23 cellular contexts compared by ENCODE assay signal in the genomic region with DNA sequence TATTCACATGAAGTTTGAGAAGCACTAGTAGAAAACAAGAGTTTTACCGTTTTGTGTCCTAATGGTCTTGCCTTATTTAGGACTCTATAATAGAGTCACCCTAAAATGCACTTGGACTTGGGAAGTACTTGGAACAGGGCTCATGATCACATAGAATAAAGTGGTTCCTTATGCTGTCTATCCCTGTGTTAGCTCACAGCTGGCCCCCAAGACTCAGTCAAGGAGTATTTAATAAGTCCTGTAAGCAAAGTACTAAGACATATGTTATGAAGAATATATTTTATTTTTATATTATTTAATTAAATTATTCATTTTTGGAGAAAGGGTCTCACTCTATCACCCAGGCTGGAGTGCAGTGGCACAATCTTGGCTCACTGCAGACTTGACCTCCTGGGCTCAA.
"Had no signal": no experiment of that assay in that cellular context is flagged by ENCODE, and none has a peak within 500 bp of the region (broad histone marks: within the 10 kb centered on the region; RNA-seq: fewer than 3 reads in every experiment).

No MANE protein-coding gene starts in this region.

- H3K27me3 ChIP-seq: colonic mucosa, dorsolateral prefrontal cortex, esophagus muscularis mucosa, esophagus squamous epithelium, foreskin keratinocyte, gastrocnemius medialis, heart left ventricle, heart right ventricle had no signal

- DNase-seq: colonic mucosa; cortex of kidney; dermis blood vessel endothelial cell; dorsolateral prefrontal cortex; effector CD4-positive, alpha-beta T cell; effector CD8-positive, alpha-beta T cell; effector memory CD4-positive, alpha-beta T cell; effector memory CD8-positive, alpha-beta T cell; endodermal cell; erythroblast; esophagus squamous epithelium; foreskin fibroblast; foreskin keratinocyte; foreskin melanocyte; gastrocnemius medialis; glutamatergic neuron; head of caudate nucleus; heart left ventricle; heart right ventricle had no signal

- H3K4me3 ChIP-seq: colonic mucosa, coronary artery, dorsolateral prefrontal cortex, esophagus muscularis mucosa, esophagus squamous epithelium, gastrocnemius medialis, gastroesophageal sphincter, heart left ventricle, heart right ventricle had no signal

- H3K4me1 ChIP-seq: colonic mucosa, esophagus muscularis mucosa, esophagus squamous epithelium, foreskin keratinocyte, gastrocnemius medialis, gastroesophageal sphincter, heart left ventricle, heart right ventricle had no signal

- H3K36me3 ChIP-seq: colonic mucosa, esophagus muscularis mucosa, esophagus squamous epithelium, gastrocnemius medialis, gastroesophageal sphincter, heart left ventricle, heart right ventricle had no signal

- H3K9me3 ChIP-seq: colonic mucosa, esophagus muscularis mucosa, esophagus squamous epithelium, gastrocnemius medialis, gastroesophageal sphincter, heart left ventricle, heart right ventricle had no signal

- H3K27ac ChIP-seq: colonic mucosa, coronary artery, dorsolateral prefrontal cortex, epithelial cell of prostate, esophagus muscularis mucosa, esophagus squamous epithelium, foreskin keratinocyte, gastrocnemius medialis, gastroesophageal sphincter, heart left ventricle, heart right ventricle had no signal
